Comparison of ENCODE assay signal across 1 cellular context in genomic region chr7:135712796-135713195, GRCh38.
TF ChIP-seq lines count a peak whose summit lies in the region.

No MANE protein-coding gene starts in this region.

TF ChIP-seq in IMR-90, 13 proteins besides CTCF, POLR2A, EP300 and RAD21 (continued from another document):
- no peak for TF ChIP-seq CEBPB (IDR thresholded peaks at IDR 0.05; ENCODE audit: low read depth, low read length)
- TF ChIP-seq RFX5 (IDR thresholded peaks at IDR 0.05; ENCODE audit: low read depth, low read length), result no peak
- TF ChIP-seq ELK1 (IDR thresholded peaks at IDR 0.05; ENCODE audit: borderline replicate concordance, low read depth, low read length), result no peak
- no peak for TF ChIP-seq FOS (IDR thresholded peaks at IDR 0.05; ENCODE audit: low read depth, low read length)
- TF ChIP-seq MAFK (IDR thresholded peaks at IDR 0.05; ENCODE audit: low read depth, low read length), result no peak
- no peak for TF ChIP-seq CHD1 (IDR thresholded peaks at IDR 0.05; ENCODE audit: low read depth, low read length)
- no peak for TF ChIP-seq USF2 (IDR thresholded peaks at IDR 0.05; ENCODE audit: low read depth, low read length)
- TF ChIP-seq MAZ (IDR thresholded peaks at IDR 0.05; ENCODE audit: borderline replicate concordance, low read depth, low read length), result no peak
- no peak for TF ChIP-seq NFE2L2 (IDR thresholded peaks at IDR 0.05; ENCODE audit: low read depth, low read length)
- no peak for TF ChIP-seq BHLHE40 (IDR thresholded peaks at IDR 0.05; ENCODE audit: low read depth, low read length)
TF ChIP-seq in IMR-90: peak in this region for 0.
